8 cellular contexts compared by ENCODE assay signal in genomic region chr2:96321230-96322103, GRCh38. TPM values are rescaled to one million over a fixed set of nuclear protein-coding genes. Genes with fewer than 3 reads are reported as not detected.
A peak's percentile ranks its signal among the peaks of the same experiment; 100 is the strongest.
DNase-seq lines count a peak whose midpoint lies in the region; TF ChIP-seq lines count a peak whose summit lies in the region.

No MANE protein-coding gene starts in this region.

- peaks cover 24% of the 10 kb centered on the region; the same call in 1 of the 2 replicates for H3K27me3 ChIP-seq in GM23248 (replicated peaks; ENCODE audit: insufficient read depth)
- no peaks in the 10 kb centered on the region for H3K27me3 ChIP-seq in Loucy (ENCODE audit: insufficient read depth, low read length, poor library complexity, severe bottlenecking)
- H3K27me3 ChIP-seq in mammary epithelial cell (ENCODE audit: insufficient read depth, low read length): peaks cover 10% of the 10 kb centered on the region

- H3K9me2 ChIP-seq in GM23248 (ENCODE audit: insufficient read depth): no peaks in the 10 kb centered on the region
- no peaks in the 10 kb centered on the region for H3K9me2 ChIP-seq in Loucy (replicated peaks; ENCODE audit: low read depth, low read length)

- dilution Hi-C loops in mammary epithelial cell (cut with HindIII; ENCODE audit: low sequenced_read_pairs): no loop called here

- CTCF ChIA-PET in mammary epithelial cell (lab: Charles Lee; ENCODE audit: low non-redundant PET): interaction anchor here (0.5 kb wide), 1 partner anchor 113 kb away, joined by 12 read pairs; no protein-coding TSS in a partner anchor

- no peaks in the 10 kb centered on the region for H3K4me1 ChIP-seq in GM23248 (ENCODE audit: insufficient read depth)
- peaks cover 40% of the 10 kb centered on the region for H3K4me1 ChIP-seq in Loucy (ENCODE audit: insufficient read depth, low read length, poor library complexity, severe bottlenecking)
- peaks cover 22% of the 10 kb centered on the region for H3K4me1 ChIP-seq in mammary epithelial cell (ENCODE audit: insufficient read depth, low read length)

- H2AFZ ChIP-seq in GM23248 (peak overlapping the region; percentile 93), Loucy (ENCODE audit: low read length) (peak overlapping the region; percentile 80), mammary epithelial cell (ENCODE audit: low read depth, low read length) (peak overlapping the region; percentile 92)

- 2% methylated on average over 62 to 81 of the region's 81 CpGs for WGBS in GM23248 (ENCODE audit: low coverage in 1 of 2, low lambda C conversion rate in 2 of 2, missing lambda C conversion rate in 2 of 2), 2 experiments
- 3% methylated on average over 35 of the region's 81 CpGs for WGBS in mammary epithelial cell (ENCODE audit: low coverage, missing lambda C conversion rate)
- WGBS in lower leg skin, 2 donors: 0% methylated on average over 59 to 69 of the region's 81 CpGs

- H3K4me3 ChIP-seq in GM23248: peak overlapping the region; percentile 82
- H3K4me3 ChIP-seq in Loucy (ENCODE audit: low read length, poor library complexity, severe bottlenecking): peak overlapping the region; percentile 78
- peak overlapping the region; percentile 50 to 59 (median 55) for H3K4me3 ChIP-seq in mammary epithelial cell (replicated peaks in 1 of 3; ENCODE audit: insufficient read depth in 1 of 3, low read depth in 2 of 3, low read length in 3 of 3)
- peak overlapping the region; percentile 38 for H3K4me3 ChIP-seq in lower leg skin (ENCODE audit: low read depth, poor library complexity, severe bottlenecking)

- H3K27ac ChIP-seq in GM23248: no peak overlapping the region
- no peak overlapping the region for H3K27ac ChIP-seq in mammary epithelial cell (ENCODE audit: insufficient read depth, low read depth, low read length)

- H4K20me1 ChIP-seq in GM23248 (ENCODE audit: insufficient read depth) (no peaks in the 10 kb centered on the region), Loucy (ENCODE audit: insufficient read depth, low read length, poor library complexity, severe bottlenecking) (peaks cover 2% of the 10 kb centered on the region), mammary epithelial cell (ENCODE audit: insufficient read depth, low read length) (no peaks in the 10 kb centered on the region)

- H3K4me2 ChIP-seq in GM23248 (ENCODE audit: unreplicated experiment) (peak overlapping the region; percentile 97), Loucy (ENCODE audit: low read depth, low read length, poor library complexity, severe bottlenecking) (peak overlapping the region; percentile 94), mammary epithelial cell (ENCODE audit: insufficient read depth, low read depth, low read length) (peak overlapping the region; percentile 97)

- in situ Hi-C loops in GM23248 (cut with MboI) (no loop called here), mammary epithelial cell (cut with MboI; ENCODE audit: low sequenced_read_pairs in 2 of 2) (loop anchor here in 1 of 2 donors (25.0 kb wide), 1 partner anchor 191 kb away; the partner anchor contains the start of gene NEURL3)

- H3K36me3 ChIP-seq in GM23248 (ENCODE audit: low read depth): no peaks in the 10 kb centered on the region
- H3K36me3 ChIP-seq in Loucy (ENCODE audit: insufficient read depth, low read length): no peaks in the 10 kb centered on the region
- no peaks in the 10 kb centered on the region for H3K36me3 ChIP-seq in mammary epithelial cell (ENCODE audit: insufficient read depth, low read length)

- DNase-seq in GM23248 (peak; percentile 61), UCSD-AML1 (lab: John Stamatoyannopoulos, UW; ENCODE audit: unreplicated experiment) (peak; percentile 82), mammary epithelial cell (peak; percentile 17), lower leg skin (ENCODE audit: low spot score in 2 of 2) (peak; percentile 42 to 91), MV-4-11 (lab: John Stamatoyannopoulos, UW) (no peak)
- DNase-seq in stimulated activated CD4-positive, alpha-beta T cell treated with anti-CD3 and anti-CD28 coated beads, TNF-alpha, amount 100 ng/mL, for 48 hours (ENCODE audit: low read depth in 3 of 3): peak in 2 of 3 donors; percentile 62 to 79

- no TSS peak for BruUV-seq in mammary epithelial cell (replicated peaks; lab: Mats Ljungman, UMichigan)

- H3K79me2 ChIP-seq in GM23248 (ENCODE audit: insufficient read depth): no peaks in the 10 kb centered on the region
- peaks cover 30% of the 10 kb centered on the region for H3K79me2 ChIP-seq in Loucy (ENCODE audit: insufficient read depth, low read length)
- no peaks in the 10 kb centered on the region for H3K79me2 ChIP-seq in mammary epithelial cell (ENCODE audit: insufficient read depth, low read length)

- TF ChIP-seq POLR2A in GM10847 (IDR thresholded peaks at IDR 0.05; ENCODE audit: extremely low read depth, insufficient read length): peak; percentile 75
- no peak for TF ChIP-seq POLR2A in lower leg skin (IDR thresholded peaks at IDR 0.05)

- intact Hi-C loops in mammary epithelial cell (cut with micrococcal nuclease): no loop called here
- intact Hi-C loops in lower leg skin (cut with DNase I; ENCODE audit: low total_unique reads): no loop called here

- 0 out of 2 replicates have a peak, but pooled peaks cover 7% of the 10 kb centered on the region for H3F3A ChIP-seq in GM23248 (ENCODE audit: insufficient read depth)
- H3F3A ChIP-seq in Loucy (ENCODE audit: low read depth): no peaks in the 10 kb centered on the region

- H3K9me3 ChIP-seq in GM23248 (ENCODE audit: low read depth) (no peaks in the 10 kb centered on the region), Loucy (ENCODE audit: insufficient read depth, low read depth, low read length) (no peaks in the 10 kb centered on the region), mammary epithelial cell (replicated peaks; ENCODE audit: insufficient read depth, low read length) (no peaks in the 10 kb centered on the region)

- H3K9ac ChIP-seq in GM23248: peak overlapping the region; percentile 52
- H3K9ac ChIP-seq in Loucy (ENCODE audit: low read depth, low read length, poor library complexity, severe bottlenecking): peak overlapping the region; percentile 84
- H3K9ac ChIP-seq in mammary epithelial cell (ENCODE audit: insufficient read depth, low read length): no peak overlapping the region

- TF ChIP-seq CTCF in Loucy (conservative IDR thresholded peaks at IDR 0.05; ENCODE audit: low read length) (no peak), mammary epithelial cell (conservative IDR thresholded peaks at IDR 0.05 in 1 of 2, IDR thresholded peaks at IDR 0.05 in 1 of 2; ENCODE audit: extremely low read depth in 1 of 2, insufficient read depth in 1 of 2, low read depth in 1 of 2, low read length in 2 of 2) (no peak), lower leg skin (IDR thresholded peaks at IDR 0.05) (no peak)

RNA-seq across cellular contexts. Expression of gene ITPRIPL1, which starts 3.6 kb away (rescaled TPM):
- 0.25 and 0.32 TPM in 2 replicates for total RNA-seq in GM23248 (2014; rRNA removed; shearing (Covaris generic))
- polyA plus RNA-seq in GM23248 (2016; fragmentation: Nextera tagmentation; extraction: Ambion mirVana) (0.06 and 0.19 TPM in 2 replicates), mammary epithelial cell (0.17 TPM)
- total RNA-seq in mammary epithelial cell (1 to 10 TPM in 1 of 2 donors, under 1 TPM in 1; 0.28 to 1.3 TPM), lower leg skin (1 to 10 TPM in 2 of 4 donors, under 1 TPM in 2; 0.51 to 3.1 (median 1.9) TPM)
- polyA minus RNA-seq in mammary epithelial cell: not detected

RNA-seq across cellular contexts. Expression of gene NCAPH, which starts 14.1 kb away (rescaled TPM):
- 2.9 and 6.8 TPM in 2 replicates for total RNA-seq in GM23248 (2014; rRNA removed; shearing (Covaris generic))
- polyA plus RNA-seq in GM23248 (2016; fragmentation: Nextera tagmentation; extraction: Ambion mirVana) (8.0 and 8.6 TPM in 2 replicates), mammary epithelial cell (34.5 TPM)
- total RNA-seq in mammary epithelial cell (10 to 100 TPM in 1 of 2 donors, 1 to 10 TPM in 1; 1.2 to 21.1 TPM), lower leg skin (1 to 10 TPM in 2 of 4 donors, under 1 TPM in 2; 0.74 to 3.5 (median 1.8) TPM)
- polyA minus RNA-seq in mammary epithelial cell: 46.3 TPM

RNA-seq across cellular contexts. Expression of gene SNRNP200, which starts 16.1 kb away (rescaled TPM):
- 30.6 and 34.2 TPM in 2 replicates for total RNA-seq in GM23248 (2014; rRNA removed; shearing (Covaris generic))
- polyA plus RNA-seq in GM23248 (2016; fragmentation: Nextera tagmentation; extraction: Ambion mirVana) (40.5 and 41.8 TPM in 2 replicates), mammary epithelial cell (108 TPM)
- total RNA-seq in mammary epithelial cell (10 to 100 TPM; 45.5 to 93.8 TPM), lower leg skin (10 to 100 TPM; 73.4 to 94.0 (median 87.5) TPM)
- polyA minus RNA-seq in mammary epithelial cell: 191 TPM

RNA-seq across cellular contexts. Expression of gene CIAO1, which starts 55.4 kb away (rescaled TPM):
- total RNA-seq in GM23248 (2014; rRNA removed; shearing (Covaris generic)): 110 and 126 TPM in 2 replicates
- polyA plus RNA-seq in GM23248 (2016; fragmentation: Nextera tagmentation; extraction: Ambion mirVana) (69.3 and 71.1 TPM in 2 replicates), mammary epithelial cell (92.4 TPM)
- total RNA-seq in mammary epithelial cell (10 to 100 TPM; 64.5 to 93.9 TPM), lower leg skin (100 to 1,000 TPM in 1 of 4 donors, 10 to 100 TPM in 3; 86.1 to 115 (median 96.2) TPM)
- polyA minus RNA-seq in mammary epithelial cell: 108 TPM

RNA-seq across cellular contexts. Expression of gene TMEM127, which starts 55.7 kb away (rescaled TPM):
- 43.6 and 46.8 TPM in 2 replicates for total RNA-seq in GM23248 (2014; rRNA removed; shearing (Covaris generic))
- polyA plus RNA-seq in GM23248 (2016; fragmentation: Nextera tagmentation; extraction: Ambion mirVana): 33.4 and 34.0 TPM in 2 replicates
- 10 to 100 TPM; 39.9 to 43.8 TPM for total RNA-seq in mammary epithelial cell
- 47.6 TPM for polyA plus RNA-seq in mammary epithelial cell
- 36.5 TPM for polyA minus RNA-seq in mammary epithelial cell
- total RNA-seq in lower leg skin: 10 to 100 TPM; 49.5 to 76.2 (median 60.4) TPM
